ENCODE assay signal across 1 cellular context in the genomic region with DNA sequence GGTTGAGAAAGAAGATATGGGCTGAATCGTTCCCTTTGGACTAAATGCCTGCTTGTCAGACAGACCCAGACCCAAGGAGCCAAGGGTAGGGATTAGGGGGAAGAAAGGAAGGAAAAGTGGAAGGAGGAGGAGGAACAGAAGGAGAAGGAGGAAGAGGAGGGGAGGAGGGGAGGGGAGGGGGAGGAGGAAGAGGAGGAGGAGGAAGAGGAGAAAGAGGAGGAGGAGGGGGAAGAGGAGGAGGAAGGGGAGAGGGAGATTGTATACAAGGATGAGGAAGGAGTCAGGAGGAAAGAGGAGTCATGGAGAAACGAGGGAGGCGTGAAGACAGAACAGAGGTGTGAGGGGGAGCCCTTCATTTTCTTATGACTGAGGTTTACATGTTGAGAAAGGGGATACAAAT.
A peak's percentile ranks its signal among the peaks of the same experiment; 100 is the strongest.
TF ChIP-seq lines count a peak whose summit lies in the region.

No MANE protein-coding gene starts in this region.

TF ChIP-seq in HEK293, 187 proteins besides CTCF, POLR2A, EP300 and RAD21 (continued from another document):
- no peak for TF ChIP-seq ZNF776 (tag by site-specific recombination; IDR thresholded peaks at IDR 0.05; ENCODE audit: borderline replicate concordance)
- TF ChIP-seq ZIC2 (tag by site-specific recombination; IDR thresholded peaks at IDR 0.05), result no peak
- TF ChIP-seq ZNF701 (tag by site-specific recombination; IDR thresholded peaks at IDR 0.05), result no peak
- peak; percentile 40 for TF ChIP-seq ZNF366 (tag by site-specific recombination; conservative IDR thresholded peaks at IDR 0.05)
- TF ChIP-seq ZNF221 (tag by site-specific recombination; IDR thresholded peaks at IDR 0.05; ENCODE audit: borderline replicate concordance), result no peak
- no peak for TF ChIP-seq OVOL3 (tag by site-specific recombination; IDR thresholded peaks at IDR 0.05)
- TF ChIP-seq EGR2 (tag by site-specific recombination; IDR thresholded peaks at IDR 0.05; ENCODE audit: low read depth), result peak; percentile 94
- peak; percentile 61 for TF ChIP-seq ZNF398 (tag by site-specific recombination; IDR thresholded peaks at IDR 0.05)
- no peak for TF ChIP-seq ELK4 (IDR thresholded peaks at IDR 0.05; ENCODE audit: borderline replicate concordance, low read depth, low read length)
- TF ChIP-seq ZNF777 (tag by site-specific recombination; IDR thresholded peaks at IDR 0.05; ENCODE audit: borderline replicate concordance), result no peak
- no peak for TF ChIP-seq ZBTB26 (tag by site-specific recombination; optimal IDR thresholded peaks at IDR 0.05)
